ENCODE assay signal across 14 cellular contexts in genomic region chr10:19876570-19876969, GRCh38.
DNase-seq lines count a peak whose midpoint lies in the region; TF ChIP-seq lines count a peak whose summit lies in the region.
"Had no signal": no experiment of that assay in that cellular context is flagged by ENCODE, and none has a peak within 500 bp of the region (broad histone marks: within the 10 kb centered on the region; RNA-seq: fewer than 3 reads in every experiment).

No MANE protein-coding gene starts in this region.

- no peak overlapping the region for H3K4me3 Mint-ChIP-seq in chondrocyte (ENCODE audit: unreplicated experiment)
- H3K4me3 Mint-ChIP-seq: CD8-positive, alpha-beta T cell; HFFc6 had no signal

- peaks cover 35% of the 10 kb centered on the region for H3K4me1 Mint-ChIP-seq in chondrocyte (ENCODE audit: low read depth)

- no peak for TF ChIP-seq CTCF in chondrocyte (IDR thresholded peaks at IDR 0.05)

- H3K36me3 Mint-ChIP-seq in chondrocyte (ENCODE audit: low read depth), result peaks cover 5% of the 10 kb centered on the region
- H3K36me3 Mint-ChIP-seq: CD8-positive, alpha-beta T cell had no signal

- DNase-seq in NCI-H226, result peak; percentile 63
- no peak for DNase-seq in chondrocyte (ENCODE audit: low spot score)
- DNase-seq in kidney tubule cell (ENCODE audit: low spot score), result peak; percentile 14
- no peak for DNase-seq in NCI-H2227 treated with DMSO at 0.1 percent for 48 hours (lab: John Stamatoyannopoulos, UW)
- DNase-seq in NCI-H345 treated with DMSO at 0.1 percent for 48 hours (lab: John Stamatoyannopoulos, UW; ENCODE audit: unreplicated experiment), result no peak
- DNase-seq in T-helper 9 cell, result no peak
- DNase-seq: 8988T; C1 segment of cervical spinal cord; Caco-2; CD8-positive, alpha-beta T cell; DMS153; DND-41; GOT3; HFFc6 had no signal

- no peaks in the 10 kb centered on the region for H3K9me3 Mint-ChIP-seq in chondrocyte (ENCODE audit: low read depth)
- H3K9me3 Mint-ChIP-seq: CD8-positive, alpha-beta T cell had no signal

- peak overlapping the region; percentile 49 for H3K27ac Mint-ChIP-seq in chondrocyte (ENCODE audit: unreplicated experiment)
- H3K27ac Mint-ChIP-seq: CD8-positive, alpha-beta T cell; HFFc6 had no signal

- no peaks in the 10 kb centered on the region for H3K27me3 Mint-ChIP-seq in chondrocyte (ENCODE audit: low read depth)

Comparison
In these comparisons a context has a peak if more than half of its experiments do, and no peak if none do; other contexts are left out.
1. DNase-seq: peak in NCI-H226 (single experiment) and kidney tubule cell (single experiment); none in chondrocyte (single experiment), NCI-H2227 treated with DMSO at 0.1 percent for 48 hours (single experiment), NCI-H345 treated with DMSO at 0.1 percent for 48 hours (single experiment) and T-helper 9 cell (single experiment).